In the genomic region with DNA sequence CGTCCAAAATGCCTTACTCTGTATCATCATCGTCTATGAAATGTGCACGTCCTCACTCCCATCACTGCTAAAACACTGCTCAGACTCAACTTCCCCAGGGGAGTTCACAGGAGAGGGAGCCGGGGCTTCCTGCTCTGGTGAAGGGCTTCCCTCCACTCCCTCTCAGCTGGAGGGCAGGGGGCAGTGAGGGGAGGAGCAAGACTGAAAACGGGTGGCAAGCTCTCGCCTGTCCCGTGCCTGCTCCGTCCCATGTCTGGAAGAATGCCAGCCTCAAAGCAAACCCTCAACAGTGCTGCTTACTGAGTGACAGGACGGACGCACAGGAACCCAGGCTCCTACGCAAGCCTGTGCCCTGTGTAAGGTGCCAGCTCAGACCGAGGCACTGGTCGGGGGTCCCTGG, we compare ENCODE assay signal across 10 cellular contexts. TPM values are rescaled to one million over a fixed set of nuclear protein-coding genes. Genes with fewer than 3 reads are reported as not detected.
DNase-seq lines count a peak whose midpoint lies in the region; ATAC-seq lines count a peak whose summit lies in the region.
"Had no signal": no experiment of that assay in that cellular context is flagged by ENCODE, and none has a peak within 500 bp of the region (broad histone marks: within the 10 kb centered on the region; RNA-seq: fewer than 3 reads in every experiment).

No MANE protein-coding gene starts in this region.

- no peaks in the 10 kb centered on the region for H3K9me3 ChIP-seq in mononuclear cell (ENCODE audit: low read depth, low read length)

- no peaks in the 10 kb centered on the region for H3K9me3 Mint-ChIP-seq in activated naive CD8-positive, alpha-beta T cell treated with anti-CD3 and anti-CD28 coated beads, Interleukin-2, amount 50 U/mL, for 24 hours

- peak overlapping the region; percentile 31 for H3K4me3 ChIP-seq in mononuclear cell (ENCODE audit: low read length)

- peaks cover 63% of the 10 kb centered on the region for H3K4me1 ChIP-seq in mononuclear cell (ENCODE audit: insufficient read depth, low read length)

- ATAC-seq in GM21529 (IDR thresholded peaks at IDR 0.05; ENCODE audit: unreplicated experiment) (peak; percentile 11), HG03457 (IDR thresholded peaks at IDR 0.05; ENCODE audit: unreplicated experiment) (no peak), HG03097 (IDR thresholded peaks at IDR 0.05; ENCODE audit: low FRiP score, unreplicated experiment) (no peak), HG03045 (IDR thresholded peaks at IDR 0.05; ENCODE audit: unreplicated experiment) (no peak)
- peak; percentile 11 for ATAC-seq in activated naive CD8-positive, alpha-beta T cell treated with anti-CD3 and anti-CD28 coated beads, Interleukin-2, amount 50 U/mL, for 24 hours

- DNase-seq in AML-193 (lab: John Stamatoyannopoulos, UW) (peak; percentile 31 to 40), NCI-H187 (lab: John Stamatoyannopoulos, UW) (no peak)
- peak; percentile 24 for DNase-seq in activated naive CD8-positive, alpha-beta T cell treated with anti-CD3 and anti-CD28 coated beads, Interleukin-2, amount 50 U/mL, for 24 hours
- DNase-seq: SHP77, small intestine had no signal

- peak overlapping the region; percentile 53 for H3K4me3 Mint-ChIP-seq in activated naive CD8-positive, alpha-beta T cell treated with anti-CD3 and anti-CD28 coated beads, Interleukin-2, amount 50 U/mL, for 24 hours

- no peaks in the 10 kb centered on the region for H3K36me3 Mint-ChIP-seq in activated naive CD8-positive, alpha-beta T cell treated with anti-CD3 and anti-CD28 coated beads, Interleukin-2, amount 50 U/mL, for 24 hours (ENCODE audit: low read depth)

- peaks cover 39% of the 10 kb centered on the region for H3K4me1 Mint-ChIP-seq in activated naive CD8-positive, alpha-beta T cell treated with anti-CD3 and anti-CD28 coated beads, Interleukin-2, amount 50 U/mL, for 24 hours

- H3K27me3 ChIP-seq in mononuclear cell (ENCODE audit: insufficient read depth, low read length) = no peaks in the 10 kb centered on the region

- peak overlapping the region; percentile 91 for H3K27ac Mint-ChIP-seq in activated naive CD8-positive, alpha-beta T cell treated with anti-CD3 and anti-CD28 coated beads, Interleukin-2, amount 50 U/mL, for 24 hours

- no peaks in the 10 kb centered on the region for H3K27me3 Mint-ChIP-seq in activated naive CD8-positive, alpha-beta T cell treated with anti-CD3 and anti-CD28 coated beads, Interleukin-2, amount 50 U/mL, for 24 hours

RNA-seq across cellular contexts. Expression of gene PRKAG2, which starts 25.1 kb away (rescaled TPM):
- 42.7 TPM for total RNA-seq in mononuclear cell

Comparison
In these comparisons a context has a peak if more than half of its experiments do, and no peak if none do; other contexts are left out.
1. DNase-seq: peak in AML-193 (2 of 2) and activated naive CD8-positive, alpha-beta T cell treated with anti-CD3 and anti-CD28 coated beads, Interleukin-2, amount 50 U/mL, for 24 hours (single experiment); none in NCI-H187 (0 of 2).
2. ATAC-seq: peak in GM21529 (single experiment) and activated naive CD8-positive, alpha-beta T cell treated with anti-CD3 and anti-CD28 coated beads, Interleukin-2, amount 50 U/mL, for 24 hours (single experiment); none in HG03457 (single experiment), HG03097 (single experiment) and HG03045 (single experiment).